In the genomic region with DNA sequence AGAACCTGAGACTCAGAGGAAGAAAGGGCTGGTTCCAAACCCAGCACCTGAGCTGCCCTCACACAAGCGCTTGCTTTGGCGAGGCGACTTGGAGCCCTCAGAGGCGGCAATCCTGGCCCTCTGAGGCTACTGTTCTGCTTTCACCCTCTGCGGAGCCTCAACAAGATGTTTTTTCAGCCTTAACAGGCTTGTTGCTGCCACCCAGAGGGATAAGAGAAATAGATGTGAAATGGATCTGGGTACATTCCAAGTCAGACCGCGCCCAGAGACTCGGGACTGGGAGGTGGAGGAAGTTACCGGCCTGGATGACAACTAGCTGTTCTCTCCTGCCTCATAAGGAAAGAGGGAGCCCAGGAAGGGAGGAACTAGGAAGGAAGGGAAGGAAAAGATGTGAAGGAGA, we compare ENCODE assay signal across 7 cellular contexts.
DNase-seq lines count a peak whose midpoint lies in the region; ATAC-seq, FAIRE-seq and TF ChIP-seq lines count a peak whose summit lies in the region.

No MANE protein-coding gene starts in this region.

- H3K27me3 ChIP-seq in body of pancreas = no peaks in the 10 kb centered on the region
- H3K27me3 ChIP-seq in keratinocyte (ENCODE audit: control insufficient read depth, extremely low read depth, insufficient read depth, low read length) = no peaks in the 10 kb centered on the region
- H3K27me3 ChIP-seq in thyroid gland = no peaks in the 10 kb centered on the region

- no peaks in the 10 kb centered on the region for H4K20me1 ChIP-seq in keratinocyte (ENCODE audit: control insufficient read depth, extremely low read depth, insufficient read depth, low read length)

- DNase-seq in body of pancreas = peak in 3 of 4 donors; percentile 32 to 46 (median 38)
- no peak for DNase-seq in keratinocyte (ENCODE audit: low read depth, low spot score)
- peak; percentile 71 to 75 for DNase-seq in thyroid gland
- no peak for DNase-seq in hepatic stellate cell (ENCODE audit: low spot score)
- DNase-seq in NCI-H1417 treated with DMSO at 0.1 percent for 48 hours (lab: John Stamatoyannopoulos, UW) = no peak

- intact Hi-C loops in body of pancreas (cut with DNase I) = no loop called here
- intact Hi-C loops in thyroid gland (cut with DNase I) = no loop called here

- H3K27ac ChIP-seq in body of pancreas (no peak overlapping the region), keratinocyte (ENCODE audit: control insufficient read depth, insufficient read depth, low read length) (no peak overlapping the region), thyroid gland (no peak overlapping the region)

- H3K9me3 ChIP-seq in body of pancreas (no peaks in the 10 kb centered on the region), keratinocyte (ENCODE audit: control insufficient read depth, low read depth, low read length) (no peaks in the 10 kb centered on the region), thyroid gland (no peaks in the 10 kb centered on the region)

- 56 to 78% methylated on average over 9 of the region's 9 CpGs for WGBS in body of pancreas, 2 donors
- WGBS in thyroid gland, 2 donors = 8 to 26% methylated on average over 9 of the region's 9 CpGs

- FAIRE-seq in keratinocyte (lab: Jason Lieb, UNC) = peak; percentile 67

- H3K9me1 ChIP-seq in keratinocyte (ENCODE audit: control insufficient read depth, extremely low read depth, insufficient read depth, low read length) = no peaks in the 10 kb centered on the region

- H3K4me3 ChIP-seq in body of pancreas (no peak overlapping the region), keratinocyte (ENCODE audit: control insufficient read depth in 2 of 3, extremely low read depth in 1 of 3, insufficient read depth in 2 of 3, low read depth in 1 of 3, low read length in 3 of 3) (no peak overlapping the region), thyroid gland (replicated peaks in 1 of 3) (no peak overlapping the region)

- no peaks in the 10 kb centered on the region for H3K4me1 ChIP-seq in body of pancreas
- H3K4me1 ChIP-seq in keratinocyte (ENCODE audit: control insufficient read depth, extremely low read depth, insufficient read depth, low read length) = no peaks in the 10 kb centered on the region
- H3K4me1 ChIP-seq in thyroid gland = peaks cover 4 to 5% of the 10 kb centered on the region in 2 donors

- TF ChIP-seq CTCF in LNCAP (IDR thresholded peaks at IDR 0.05) (peak; percentile 44; the same call in 1 of the 2 replicates), body of pancreas (IDR thresholded peaks at IDR 0.05) (no peak), keratinocyte (optimal IDR thresholded peaks at IDR 0.05 in 1 of 3, IDR thresholded peaks at IDR 0.05 in 1 of 3, conservative IDR thresholded peaks at IDR 0.05 in 1 of 3; ENCODE audit: extremely low read depth in 1 of 3, insufficient read depth in 2 of 3, low read length in 3 of 3) (peak; percentile 40 to 52 (median 47)), thyroid gland (IDR thresholded peaks at IDR 0.05) (peak in 3 of 6 experiments; percentile 43 to 53 (median 45))

- H3K36me3 ChIP-seq in body of pancreas (replicated peaks in 1 of 2; ENCODE audit: insufficient read depth in 1 of 2, low read depth in 2 of 2) (no peaks in the 10 kb centered on the region), keratinocyte (ENCODE audit: control insufficient read depth in 2 of 2, extremely low read depth in 1 of 2, insufficient read depth in 2 of 2, low read length in 2 of 2) (peaks cover 0 to 2% of the 10 kb centered on the region in 2 experiments), thyroid gland (no peaks in the 10 kb centered on the region)

- H3K79me2 ChIP-seq in keratinocyte (ENCODE audit: control insufficient read depth, insufficient read depth, low read length) = no peaks in the 10 kb centered on the region

- H3K9ac ChIP-seq in keratinocyte (ENCODE audit: control insufficient read depth, extremely low read depth, insufficient read depth, low read length) = no peak overlapping the region

- H2AFZ ChIP-seq in keratinocyte (ENCODE audit: control insufficient read depth, low read length) = no peak overlapping the region

- no peak overlapping the region for H3K4me2 ChIP-seq in keratinocyte (ENCODE audit: control insufficient read depth, extremely low read depth, insufficient read depth, low read depth, low read length)

- TF ChIP-seq POLR2A in body of pancreas (IDR thresholded peaks at IDR 0.05) = no peak
- no peak for TF ChIP-seq POLR2A in thyroid gland (IDR thresholded peaks at IDR 0.05)

- ATAC-seq in body of pancreas = no peak
- ATAC-seq in GM21360 (IDR thresholded peaks at IDR 0.05; ENCODE audit: unreplicated experiment) = no peak

- dilution Hi-C loops in keratinocyte (cut with MboI; ENCODE audit: extremely low pct_ligation_motif_present, low sequenced_read_pairs) = no loop called here

Comparison
In these comparisons a context has a peak if more than half of its experiments do, and no peak if none do; other contexts are left out.
1. CTCF ChIP-seq: peak in LNCAP (single experiment) and keratinocyte (3 of 3); none in body of pancreas (0 of 7).
2. DNase-seq: peak in body of pancreas (3 of 4) and thyroid gland (2 of 2); none in keratinocyte (single experiment), hepatic stellate cell (single experiment) and NCI-H1417 treated with DMSO at 0.1 percent for 48 hours (single experiment).